20 cellular contexts compared by ENCODE assay signal in the genomic region with DNA sequence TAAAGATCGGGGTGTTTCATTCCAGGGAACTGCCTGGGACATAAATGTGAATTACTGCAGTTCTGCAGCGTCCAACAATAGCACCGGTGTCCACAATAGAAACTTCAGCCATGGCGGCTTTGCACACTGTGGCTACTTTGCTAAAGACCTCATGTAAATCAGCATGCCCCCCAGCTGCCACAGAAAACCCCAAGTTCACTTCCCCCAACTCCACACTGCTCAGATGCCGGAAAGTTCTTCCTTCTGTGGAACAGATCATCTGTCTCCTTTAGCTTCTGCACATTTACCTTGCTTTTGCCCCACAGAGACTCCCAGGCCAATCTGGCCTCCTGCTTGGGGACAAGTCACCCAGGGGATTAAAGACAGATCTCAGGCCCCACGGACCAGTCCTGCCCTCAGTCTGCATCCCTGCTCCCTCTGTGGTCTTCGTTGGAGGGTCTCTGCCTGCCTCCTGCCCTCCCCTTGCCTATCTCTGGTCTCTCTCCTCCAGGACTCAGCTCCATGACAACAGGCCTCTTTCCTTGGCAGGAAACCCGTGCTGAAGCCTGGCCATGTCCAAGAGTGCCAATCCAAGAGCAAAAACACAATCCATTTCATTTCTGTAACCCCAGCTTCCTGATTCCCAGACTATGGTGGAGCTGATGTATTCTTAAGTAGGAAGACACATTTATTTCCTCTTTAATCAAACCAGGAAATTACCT.
A peak's percentile ranks its signal among the peaks of the same experiment; 100 is the strongest.
DNase-seq lines count a peak whose midpoint lies in the region; ATAC-seq and TF ChIP-seq lines count a peak whose summit lies in the region.
"Had no signal": no experiment of that assay in that cellular context is flagged by ENCODE, and none has a peak within 500 bp of the region (broad histone marks: within the 10 kb centered on the region; RNA-seq: fewer than 3 reads in every experiment).

No MANE protein-coding gene starts in this region.

- no peak for DNase-seq in T-helper 1 cell
- DNase-seq in coronary artery (ENCODE audit: low spot score): peak; percentile 68
- no peak for DNase-seq in mesothelial cell of epicardium (ENCODE audit: low spot score in 2 of 2, unreplicated experiment in 2 of 2)
- no peak for DNase-seq in type B pancreatic cell (ENCODE audit: extremely low spot score, unreplicated experiment)
- no peak for DNase-seq in vagina (ENCODE audit: extremely low spot score in 2 of 2)
- DNase-seq in activated CD4-positive, alpha-beta T cell treated with anti-CD3 and anti-CD28 coated beads for 48 hours: no peak
- DNase-seq in left lobe of liver (ENCODE audit: low spot score): no peak
- DNase-seq: activated CD4-positive, alpha-beta T cell treated with anti-CD3 and anti-CD28 coated beads, Interleukin-2, amount 50 U/mL, for 48 hours; activated naive CD4-positive, alpha-beta T cell; activated T-cell treated with anti-CD3 and anti-CD28 coated beads for 4 hours; amniotic stem cell; kidney; NCI-H1436 treated with DMSO at 0.1 percent for 48 hours; NCI-H526; stimulated activated CD4-positive, alpha-beta T cell treated with anti-CD3 and anti-CD28 coated beads, Interleukin-12 subunit alpha, Interleukin-12 subunit beta, amount 100 ng/mL, for 4 hours; upper lobe of right lung had no signal

- no peaks in the 10 kb centered on the region for H3K4me1 Mint-ChIP-seq in T-helper 1 cell treated with Interleukin-12 subunit alpha and Interleukin-12 subunit beta and Interleukin-4 antibody, amounts not matched to agents 30 μg/mL and 1 μg/mL, for 36 hours (ENCODE audit: low read depth)
- peaks cover 53% of the 10 kb centered on the region for H3K4me1 Mint-ChIP-seq in mesothelial cell of epicardium
- H3K4me1 Mint-ChIP-seq in type B pancreatic cell (ENCODE audit: unreplicated experiment): peaks cover 50% of the 10 kb centered on the region
- H3K4me1 Mint-ChIP-seq: memory B cell had no signal

- H3K27ac ChIP-seq in coronary artery (no peak overlapping the region), vagina (no peak overlapping the region)
- H3K27ac ChIP-seq: upper lobe of right lung, VCaP had no signal

- no peaks in the 10 kb centered on the region for H3K36me3 Mint-ChIP-seq in T-helper 1 cell treated with Interleukin-12 subunit alpha and Interleukin-12 subunit beta and Interleukin-4 antibody, amounts not matched to agents 30 μg/mL and 1 μg/mL, for 36 hours (ENCODE audit: low read depth)
- no peaks in the 10 kb centered on the region for H3K36me3 Mint-ChIP-seq in mesothelial cell of epicardium
- no peaks in the 10 kb centered on the region for H3K36me3 Mint-ChIP-seq in type B pancreatic cell
- H3K36me3 Mint-ChIP-seq: memory B cell had no signal

- intact Hi-C loops in vagina (cut with DNase I): no loop called here

- ATAC-seq in left lobe of liver: no peak
- ATAC-seq: esophagus mucosa, upper lobe of right lung had no signal

- peak overlapping the region; percentile 5 for H3K27ac Mint-ChIP-seq in T-helper 1 cell treated with Interleukin-12 subunit alpha and Interleukin-12 subunit beta and Interleukin-4 antibody, amounts not matched to agents 30 μg/mL and 1 μg/mL, for 36 hours
- peak overlapping the region; percentile 49 for H3K27ac Mint-ChIP-seq in mesothelial cell of epicardium
- H3K27ac Mint-ChIP-seq in type B pancreatic cell: peak overlapping the region; percentile 36
- H3K27ac Mint-ChIP-seq: memory B cell had no signal

- H3K9me3 ChIP-seq in vagina: no peaks in the 10 kb centered on the region
- H3K9me3 ChIP-seq: upper lobe of right lung had no signal

- no peaks in the 10 kb centered on the region for H3K36me3 ChIP-seq in vagina
- H3K36me3 ChIP-seq: upper lobe of right lung had no signal

- no peaks in the 10 kb centered on the region for H3K27me3 ChIP-seq in vagina
- H3K27me3 ChIP-seq: upper lobe of right lung had no signal

- TF ChIP-seq POLR2A in vagina (IDR thresholded peaks at IDR 0.05): no peak

- no peaks in the 10 kb centered on the region for H3K27me3 Mint-ChIP-seq in T-helper 1 cell treated with Interleukin-12 subunit alpha and Interleukin-12 subunit beta and Interleukin-4 antibody, amounts not matched to agents 30 μg/mL and 1 μg/mL, for 36 hours (ENCODE audit: low read depth)
- H3K27me3 Mint-ChIP-seq in mesothelial cell of epicardium (ENCODE audit: low read depth) (no peaks in the 10 kb centered on the region), type B pancreatic cell (no peaks in the 10 kb centered on the region)

- H3K4me3 Mint-ChIP-seq in T-helper 1 cell treated with Interleukin-12 subunit alpha and Interleukin-12 subunit beta and Interleukin-4 antibody, amounts not matched to agents 30 μg/mL and 1 μg/mL, for 36 hours: no peak overlapping the region
- H3K4me3 Mint-ChIP-seq in mesothelial cell of epicardium (no peak overlapping the region), type B pancreatic cell (no peak overlapping the region)
- H3K4me3 Mint-ChIP-seq: memory B cell had no signal

- H3K4me1 ChIP-seq in vagina: peaks cover 13% of the 10 kb centered on the region
- H3K4me1 ChIP-seq: upper lobe of right lung had no signal

- TF ChIP-seq CTCF in coronary artery (IDR thresholded peaks at IDR 0.05): no peak
- no peak for TF ChIP-seq CTCF in mesothelial cell of epicardium (IDR thresholded peaks at IDR 0.05; ENCODE audit: unreplicated experiment)
- TF ChIP-seq CTCF in type B pancreatic cell (conservative IDR thresholded peaks at IDR 0.05): no peak
- no peak for TF ChIP-seq CTCF in vagina (IDR thresholded peaks at IDR 0.05)

- no peaks in the 10 kb centered on the region for H3K9me3 Mint-ChIP-seq in T-helper 1 cell treated with Interleukin-12 subunit alpha and Interleukin-12 subunit beta and Interleukin-4 antibody, amounts not matched to agents 30 μg/mL and 1 μg/mL, for 36 hours
- no peaks in the 10 kb centered on the region for H3K9me3 Mint-ChIP-seq in mesothelial cell of epicardium
- H3K9me3 Mint-ChIP-seq in type B pancreatic cell: no peaks in the 10 kb centered on the region
- H3K9me3 Mint-ChIP-seq: memory B cell had no signal

- no peak overlapping the region for H3K4me3 ChIP-seq in coronary artery
- H3K4me3 ChIP-seq in vagina: no peak overlapping the region
- H3K4me3 ChIP-seq: upper lobe of right lung had no signal
